13 cellular contexts compared by ENCODE assay signal in the genomic region with DNA sequence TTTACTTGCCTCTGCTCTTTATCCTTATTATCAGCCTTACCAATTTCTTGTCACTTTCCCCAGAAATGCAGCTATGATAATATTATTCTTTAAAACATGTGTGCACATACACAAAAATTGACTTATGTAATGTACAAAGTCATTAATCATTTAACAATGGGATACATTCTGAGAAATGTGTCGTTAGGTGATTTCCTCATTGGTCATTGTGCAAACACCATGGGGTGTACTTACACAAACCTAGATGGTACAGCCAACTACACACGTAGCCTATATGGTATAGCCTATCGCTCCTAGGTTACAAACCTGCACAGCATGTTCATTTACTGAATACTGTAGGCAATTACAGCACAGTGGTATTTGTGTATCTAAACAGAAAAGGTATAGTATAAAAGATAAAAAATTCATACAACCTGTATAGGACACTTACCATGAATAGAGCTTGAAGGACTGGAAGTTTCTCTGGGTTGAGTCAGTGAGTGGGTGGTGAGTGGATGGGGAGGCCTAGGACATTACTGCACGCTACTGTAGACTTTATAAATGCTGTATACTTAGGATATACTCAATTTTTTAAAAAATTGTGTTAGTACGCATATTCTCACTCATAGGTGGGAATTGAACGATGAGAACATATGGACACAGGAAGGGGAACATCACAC.
"Had no signal": no experiment of that assay in that cellular context is flagged by ENCODE, and none has a peak within 500 bp of the region (broad histone marks: within the 10 kb centered on the region; RNA-seq: fewer than 3 reads in every experiment).

No MANE protein-coding gene starts in this region.

- FAIRE-seq: astrocyte, kidney had no signal

- DNase-seq: activated CD4-positive, alpha-beta memory T cell treated with anti-CD3 and anti-CD28 coated beads for 36 hours; activated CD4-positive, alpha-beta T cell treated with anti-CD3 and anti-CD28 coated beads for 1 hour; activated naive CD4-positive, alpha-beta T cell; gastrocnemius medialis; kidney; left ventricle myocardium superior; mesendoderm; stimulated activated CD4-positive, alpha-beta T cell treated with anti-CD3 and anti-CD28 coated beads, Interleukin-4, amount 100 ng/mL, for 1 hour; stimulated activated CD8-positive, alpha-beta memory T cell treated with anti-CD3 and anti-CD28 coated beads, Interleukin-4, amount 100 ng/mL, for 48 hours; stomach; T-helper 9 cell had no signal

- H3K4me3 Mint-ChIP-seq: activated CD4-positive, alpha-beta memory T cell treated with anti-CD3 and anti-CD28 coated beads for 36 hours had no signal

- ATAC-seq: gastrocnemius medialis, left ventricle myocardium superior had no signal

- H3K27me3 Mint-ChIP-seq: activated CD4-positive, alpha-beta memory T cell treated with anti-CD3 and anti-CD28 coated beads for 36 hours had no signal

- H3K4me3 ChIP-seq: cardiac muscle cell, gastrocnemius medialis, stomach had no signal

- H3K27ac Mint-ChIP-seq: activated CD4-positive, alpha-beta memory T cell treated with anti-CD3 and anti-CD28 coated beads for 36 hours had no signal

- H3K9me3 ChIP-seq: gastrocnemius medialis, stomach had no signal

- H3K36me3 ChIP-seq: cardiac muscle cell, gastrocnemius medialis, stomach had no signal

- H3K9me3 Mint-ChIP-seq: activated CD4-positive, alpha-beta memory T cell treated with anti-CD3 and anti-CD28 coated beads for 36 hours had no signal
